32 cellular contexts compared by ENCODE assay signal in the genomic region with DNA sequence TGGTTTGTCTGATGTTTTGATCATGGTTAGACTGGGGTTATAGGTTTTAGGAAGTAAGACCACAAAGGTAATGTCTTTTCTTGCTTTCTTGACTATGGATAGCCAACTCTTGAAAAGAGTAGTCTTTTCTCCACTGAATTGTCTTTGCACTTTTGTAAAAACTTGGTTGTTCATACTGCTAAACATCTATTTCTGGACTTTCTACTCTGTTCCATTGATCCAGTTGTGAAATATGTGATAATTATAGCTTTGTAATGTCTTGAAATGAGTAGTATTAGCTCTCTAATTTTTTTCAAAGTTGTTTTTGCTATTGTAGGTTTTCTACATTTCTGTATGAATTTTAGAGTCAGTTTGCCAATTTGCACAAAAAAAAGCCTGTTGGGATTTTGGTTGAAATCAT. TPM values are rescaled to one million over a fixed set of nuclear protein-coding genes. Genes with fewer than 3 reads are reported as not detected.
"Had no signal": no experiment of that assay in that cellular context is flagged by ENCODE, and none has a peak within 500 bp of the region (broad histone marks: within the 10 kb centered on the region; RNA-seq: fewer than 3 reads in every experiment).

No MANE protein-coding gene starts in this region.

- ATAC-seq: stimulated activated effector memory CD8-positive, alpha-beta T cell treated with anti-CD3 and anti-CD28 coated beads, Interleukin-12 subunit alpha, Interleukin-12 subunit beta, amount 100 ng/mL, for 72 hours; stimulated activated memory B cell treated with anti-CD40 and anti-IgM and Interleukin-4, amounts not matched to agents 10 μg/mL and 1 μg/mL and 100 μg/mL, for 72 hours; stimulated activated naive B cell treated with anti-CD40 and anti-IgM and Interleukin-4, amounts not matched to agents 10 μg/mL and 1 μg/mL and 100 μg/mL, for 72 hours; stimulated activated naive CD8-positive, alpha-beta T cell treated with anti-CD3 and anti-CD28 coated beads, Interleukin-15, amount 100 ng/mL, for 72 hours; stimulated activated naive CD8-positive, alpha-beta T cell treated with anti-CD3 and anti-CD28 coated beads, Interleukin-15, Interleukin-2, amounts not matched to agents 100 U/mL and 50 U/mL, for 24 hours; upper lobe of right lung had no signal

- DNase-seq: stimulated activated CD4-positive, alpha-beta T cell treated with anti-CD3 and anti-CD28 coated beads, Interleukin-2, amount 100 ng/mL, for 48 hours; stimulated activated CD4-positive, alpha-beta T cell treated with anti-CD3 and anti-CD28 coated beads, Interleukin-4, amount 100 ng/mL, for 1 hour; stimulated activated CD4-positive, alpha-beta T cell treated with anti-CD3 and anti-CD28 coated beads, Interleukin-4, amount 100 ng/mL, for 24 hours; stimulated activated CD4-positive, alpha-beta T cell treated with anti-CD3 and anti-CD28 coated beads, Interleukin-4, amount 100 ng/mL, for 4 hours; stimulated activated CD8-positive, alpha-beta memory T cell treated with anti-CD3 and anti-CD28 coated beads, Interleukin-4, amount 100 ng/mL, for 48 hours; stimulated activated naive B cell treated with anti-CD40 and anti-IgM and Interleukin-4, amounts not matched to agents 10 μg/mL and 1 μg/mL and 100 μg/mL, for 72 hours; stimulated activated naive CD4-positive, alpha-beta T cell; stimulated activated naive CD4-positive, alpha-beta T cell treated with Interleukin-2 at 50 U/mL for 16 hours; stimulated activated naive CD8-positive, alpha-beta T cell treated with anti-CD3 and anti-CD28 coated beads, Interleukin-15, amount 100 ng/mL, for 72 hours; stimulated activated naive CD8-positive, alpha-beta T cell treated with anti-CD3 and anti-CD28 coated beads, Interleukin-15, Interleukin-2, amounts not matched to agents 100 U/mL and 50 U/mL, for 24 hours; stomach; substantia nigra; testis; thyroid gland; tibial artery; transverse colon; trophoblast cell; upper lobe of left lung; upper lobe of right lung; uterus had no signal

- H3K36me3 Mint-ChIP-seq: stimulated activated effector memory CD8-positive, alpha-beta T cell treated with anti-CD3 and anti-CD28 coated beads, Interleukin-12 subunit alpha, Interleukin-12 subunit beta, amount 100 ng/mL, for 72 hours; stimulated activated memory B cell treated with anti-CD40 and anti-IgM and Interleukin-4, amounts not matched to agents 10 μg/mL and 1 μg/mL and 100 μg/mL, for 72 hours; type B pancreatic cell had no signal

- H3K27ac Mint-ChIP-seq: stimulated activated effector memory CD8-positive, alpha-beta T cell treated with anti-CD3 and anti-CD28 coated beads, Interleukin-12 subunit alpha, Interleukin-12 subunit beta, amount 100 ng/mL, for 72 hours; stimulated activated memory B cell treated with anti-CD40 and anti-IgM and Interleukin-4, amounts not matched to agents 10 μg/mL and 1 μg/mL and 100 μg/mL, for 72 hours; stimulated activated naive B cell treated with anti-CD40 and anti-IgM and Interleukin-4, amounts not matched to agents 10 μg/mL and 1 μg/mL and 100 μg/mL, for 72 hours; stimulated activated naive CD8-positive, alpha-beta T cell treated with anti-CD3 and anti-CD28 coated beads, Interleukin-15, amount 100 ng/mL, for 72 hours; stimulated activated naive CD8-positive, alpha-beta T cell treated with anti-CD3 and anti-CD28 coated beads, Interleukin-15, Interleukin-2, amounts not matched to agents 100 ng/mL and 50 ng/mL, for 24 hours; type B pancreatic cell had no signal

- H3K36me3 ChIP-seq: stomach, suprapubic skin, thoracic aorta, thyroid gland, tibial artery, tibial nerve, transverse colon, upper lobe of left lung, upper lobe of right lung, uterus, vagina had no signal

- H3K27me3 ChIP-seq: stomach, testis, thyroid gland, tibial artery, tibial nerve, transverse colon, upper lobe of left lung, upper lobe of right lung, uterus, vagina had no signal

- H3K9me3 ChIP-seq: suprapubic skin, testis, thoracic aorta, thyroid gland, transverse colon, upper lobe of right lung, uterus, vagina had no signal

- H3K4me3 ChIP-seq: stomach, suprapubic skin, testis, thoracic aorta, thyroid gland, tibial artery, tibial nerve, transverse colon, upper lobe of left lung, upper lobe of right lung, uterus, vagina had no signal

- H3K27ac ChIP-seq: stomach, suprapubic skin, testis, thoracic aorta, thyroid gland, tibial artery, tibial nerve, transverse colon, upper lobe of left lung, upper lobe of right lung, uterus, vagina had no signal

- FAIRE-seq: urothelium cell line had no signal

- H3K4me1 ChIP-seq: stomach, suprapubic skin, testis, thyroid gland, tibial artery, tibial nerve, transverse colon, upper lobe of left lung, upper lobe of right lung, uterus, vagina had no signal

- H3K4me1 Mint-ChIP-seq: stimulated activated effector memory CD8-positive, alpha-beta T cell treated with anti-CD3 and anti-CD28 coated beads, Interleukin-12 subunit alpha, Interleukin-12 subunit beta, amount 100 ng/mL, for 72 hours; stimulated activated memory B cell treated with anti-CD40 and anti-IgM and Interleukin-4, amounts not matched to agents 10 μg/mL and 1 μg/mL and 100 μg/mL, for 72 hours; stimulated activated naive B cell treated with anti-CD40 and anti-IgM and Interleukin-4, amounts not matched to agents 10 μg/mL and 1 μg/mL and 100 μg/mL, for 72 hours; stimulated activated naive CD8-positive, alpha-beta T cell treated with anti-CD3 and anti-CD28 coated beads, Interleukin-15, amount 100 ng/mL, for 72 hours had no signal

- H3K4me3 Mint-ChIP-seq: stimulated activated effector memory CD8-positive, alpha-beta T cell treated with anti-CD3 and anti-CD28 coated beads, Interleukin-12 subunit alpha, Interleukin-12 subunit beta, amount 100 ng/mL, for 72 hours; stimulated activated memory B cell treated with anti-CD40 and anti-IgM and Interleukin-4, amounts not matched to agents 10 μg/mL and 1 μg/mL and 100 μg/mL, for 72 hours; stimulated activated naive B cell treated with anti-CD40 and anti-IgM and Interleukin-4, amounts not matched to agents 10 μg/mL and 1 μg/mL and 100 μg/mL, for 72 hours; stimulated activated naive CD8-positive, alpha-beta T cell treated with anti-CD3 and anti-CD28 coated beads, Interleukin-15, amount 100 ng/mL, for 72 hours; stimulated activated naive CD8-positive, alpha-beta T cell treated with anti-CD3 and anti-CD28 coated beads, Interleukin-15, Interleukin-2, amounts not matched to agents 100 ng/mL and 50 ng/mL, for 24 hours; type B pancreatic cell had no signal

RNA-seq across cellular contexts. Expression of a gene that starts 13.1 kb away (rescaled TPM):
- total RNA-seq: subcutaneous adipose tissue, suprapubic skin, temporal lobe, testis, thoracic aorta, thyroid gland, tibial nerve, upper lobe of left lung, upper lobe of right lung, urinary bladder, uterus, vagina had no signal
- polyA plus RNA-seq: stomach had no signal

RNA-seq across cellular contexts. Expression of a gene that starts 22.4 kb away (rescaled TPM):
- total RNA-seq: subcutaneous adipose tissue, suprapubic skin, temporal lobe, tibial nerve, upper lobe of left lung, upper lobe of right lung, urinary bladder, uterus, vagina had no signal
- polyA plus RNA-seq: urinary bladder had no signal

RNA-seq across cellular contexts. Expression of a gene that starts 23.1 kb away (rescaled TPM):
- total RNA-seq: temporal lobe, thyroid gland, tibial nerve, upper lobe of left lung, upper lobe of right lung had no signal

RNA-seq across cellular contexts. Expression of a gene that starts 34.1 kb away (rescaled TPM):
- total RNA-seq: subcutaneous adipose tissue, temporal lobe, thoracic aorta, uterus had no signal

RNA-seq across cellular contexts. Expression of a gene that starts 41.2 kb away (rescaled TPM):
- total RNA-seq: subcutaneous adipose tissue, temporal lobe, thoracic aorta, tibial nerve, upper lobe of left lung, upper lobe of right lung, uterus, vagina had no signal
